Comparison of ENCODE assay signal across 8 cellular contexts in the genomic region with DNA sequence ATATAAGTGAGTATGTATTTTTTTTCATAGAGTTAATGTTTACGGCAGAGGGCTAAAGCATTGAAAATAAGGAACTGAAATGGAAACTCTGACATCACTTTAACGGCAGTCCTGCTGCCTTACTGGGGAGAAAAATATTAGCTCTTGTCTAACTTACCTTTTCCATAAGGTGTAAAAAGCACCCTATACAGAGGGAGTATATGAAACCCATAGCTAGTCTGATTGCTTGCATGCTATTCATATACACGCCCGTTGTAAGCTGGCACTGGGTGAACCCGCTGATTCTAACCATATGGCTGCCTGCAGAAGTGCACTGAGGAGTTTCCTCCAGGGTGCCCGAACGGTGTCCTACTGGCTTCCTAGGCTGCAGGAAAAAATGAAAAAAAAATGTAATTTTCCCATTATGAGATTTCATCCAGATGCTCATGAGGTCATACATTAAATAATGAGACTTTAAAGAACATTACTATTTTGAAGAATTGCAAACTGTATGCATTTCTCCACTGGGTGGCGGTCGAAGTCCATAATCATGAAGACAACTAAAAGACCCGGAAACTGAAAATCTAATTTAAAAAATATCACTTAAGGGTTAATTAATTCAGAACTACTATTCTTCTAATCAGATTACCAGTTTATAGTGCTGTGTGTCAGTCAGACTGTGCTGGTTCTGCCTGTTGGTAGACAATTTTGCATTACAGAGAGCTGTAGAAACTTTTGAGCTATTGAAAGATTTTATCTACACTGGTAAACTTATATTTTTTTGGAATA.
A peak's percentile ranks its signal among the peaks of the same experiment; 100 is the strongest.
DNase-seq lines count a peak whose midpoint lies in the region; ATAC-seq, FAIRE-seq and TF ChIP-seq lines count a peak whose summit lies in the region.

No MANE protein-coding gene starts in this region.

- peak in 2 of 3 experiments; percentile 34 to 35; a peak in 2 of 4 replicates for TF ChIP-seq CTCF in H1 (IDR thresholded peaks at IDR 0.05; ENCODE audit: control extremely low read depth in 1 of 3, insufficient read depth in 1 of 3, low read depth in 1 of 3, low read length in 3 of 3)
- peak; percentile 19 to 24 for TF ChIP-seq CTCF in tibial artery (IDR thresholded peaks at IDR 0.05)

- intact Hi-C loops in tibial artery (cut with DNase I; ENCODE audit: low total_unique reads) = no loop called here
- intact Hi-C loops in Right ventricle myocardium inferior (cut with DNase I) = no loop called here

- no peaks in the 10 kb centered on the region for H3K4me1 ChIP-seq in H1 (replicated peaks in 1 of 4; ENCODE audit: control insufficient read depth in 3 of 4, insufficient read depth in 4 of 4, low read length in 3 of 4)
- no peaks in the 10 kb centered on the region for H3K4me1 ChIP-seq in tibial artery

- no peak overlapping the region for H3K23ac ChIP-seq in H1 (ENCODE audit: insufficient read length)

- no peak for FAIRE-seq in H1 (lab: Jason Lieb, UNC)

- H3K18ac ChIP-seq in H1 (ENCODE audit: extremely low read depth, low read length) = no peak overlapping the region

- H3K79me2 ChIP-seq in H1 (ENCODE audit: control insufficient read depth in 1 of 2, insufficient read depth in 2 of 2, low read length in 2 of 2) = no peaks in the 10 kb centered on the region

- H2BK5ac ChIP-seq in H1 (ENCODE audit: low read depth, low read length) = no peak overlapping the region

- H2AK5ac ChIP-seq in H1 (ENCODE audit: low read depth, low read length) = no peak overlapping the region

- no peak overlapping the region for H3K4ac ChIP-seq in H1 (replicated peaks; ENCODE audit: insufficient read length, low read depth, low read length)

- ATAC-seq in HG02759 (IDR thresholded peaks at IDR 0.05; ENCODE audit: unreplicated experiment) (peak; percentile 86), Right ventricle myocardium inferior (no peak)

- peak; percentile 61 to 63 for TF ChIP-seq RAD21 in H1 (IDR thresholded peaks at IDR 0.05 in 1 of 2, conservative IDR thresholded peaks at IDR 0.05 in 1 of 2; ENCODE audit: low read depth in 2 of 2, low read length in 2 of 2)

- no peaks in the 10 kb centered on the region for H3K9me3 ChIP-seq in H1 (ENCODE audit: insufficient read depth in 2 of 2, low read depth in 1 of 2, low read length in 1 of 2)
- H3K9me3 ChIP-seq in tibial artery = no peaks in the 10 kb centered on the region

- no peak overlapping the region for H2BK120ac ChIP-seq in H1 (replicated peaks; ENCODE audit: low read depth, low read length)

- POLR2A ChIA-PET in H1 (lab: Charles Lee; ENCODE audit: partially characterized antibody) = no interaction called here

- no peak overlapping the region for H2BK12ac ChIP-seq in H1 (ENCODE audit: low read depth, low read length)

- no peak for TF ChIP-seq EP300 in H1 (IDR thresholded peaks at IDR 0.05; ENCODE audit: borderline replicate concordance in 1 of 2, low read depth in 2 of 2, low read length in 2 of 2)

- no peak overlapping the region for H3K14ac ChIP-seq in H1 (ENCODE audit: insufficient read length)

- H3K4me3 ChIP-seq in H1 (ENCODE audit: extremely low read depth in 1 of 4, insufficient read depth in 2 of 4, low read depth in 3 of 4, low read length in 4 of 4) = no peak overlapping the region
- H3K4me3 ChIP-seq in tibial artery = no peak overlapping the region

- no peak overlapping the region for H3K9ac ChIP-seq in H1 (replicated peaks in 1 of 4; ENCODE audit: extremely low read depth in 1 of 4, low read depth in 3 of 4, low read length in 3 of 4)

- H4K5ac ChIP-seq in H1 (ENCODE audit: insufficient read length, low read depth, low read length) = no peak overlapping the region

- DNase-seq in stimulated activated CD4-positive, alpha-beta T cell treated with anti-CD3 and anti-CD28 coated beads, Interleukin-15, amount 100 ng/mL, for 24 hours = peak; percentile 23
- no peak for DNase-seq in stimulated activated CD4-positive, alpha-beta T cell treated with anti-CD3 and anti-CD28 coated beads, Interleukin-4, amount 100 ng/mL, for 1 hour
- DNase-seq in NCI-H1694 treated with DMSO at 0.1 percent for 48 hours (lab: John Stamatoyannopoulos, UW) = peak; percentile 15
- peak in 1 of 2 experiments; percentile 55 for DNase-seq in H1 (ENCODE audit: low read depth in 1 of 2, low spot score in 2 of 2)
- DNase-seq in tibial artery = no peak
- no peak for DNase-seq in NCI-H1105 treated with DMSO at 0.1 percent for 48 hours (lab: John Stamatoyannopoulos, UW)
- DNase-seq in Right ventricle myocardium inferior (ENCODE audit: missing footprints) = no peak

- H2AFZ ChIP-seq in H1 (ENCODE audit: low read length) = no peak overlapping the region

- H4K91ac ChIP-seq in H1 (replicated peaks; ENCODE audit: insufficient read length, low read length) = no peak overlapping the region

- TF ChIP-seq POLR2A in H1 (IDR thresholded peaks at IDR 0.05; ENCODE audit: control extremely low read depth in 1 of 2, low read depth in 2 of 2, low read length in 2 of 2) = no peak

- CTCF ChIA-PET in H1 (lab: Charles Lee; ENCODE audit: partially characterized antibody) = interaction anchor here (0.6 to 3.5 kb wide), 38 partner anchors 10 to 528 kb away, joined by 3 to 18 read pairs (median 4); no protein-coding TSS in a partner anchor

- no peaks in the 10 kb centered on the region for H4K20me1 ChIP-seq in H1 (replicated peaks in 1 of 2; ENCODE audit: control insufficient read depth in 1 of 2, insufficient read depth in 2 of 2, low read length in 2 of 2)

- H3K36me3 ChIP-seq in H1 (ENCODE audit: control insufficient read depth in 2 of 4, insufficient read depth in 4 of 4, low read length in 3 of 4) = no peaks in the 10 kb centered on the region
- H3K36me3 ChIP-seq in tibial artery = no peaks in the 10 kb centered on the region

- H3K4me2 ChIP-seq in H1 (ENCODE audit: insufficient read depth in 1 of 2, low read depth in 2 of 2, low read length in 2 of 2) = no peak overlapping the region

- 74% methylated on average over 10 of the region's 10 CpGs; no CpG with 5 or more reads in 1 of the 2 experiments for WGBS in H1 (ENCODE audit: extremely low coverage in 1 of 2, insufficient coverage in 1 of 2, insufficient read length in 1 of 2, insufficient replicate concordance in 2 of 2, low coverage in 1 of 2, low lambda C conversion rate in 2 of 2, missing lambda C conversion rate in 1 of 2), 2 experiments

- no peak overlapping the region for H4K8ac ChIP-seq in H1 (ENCODE audit: extremely low read depth, insufficient read depth, low read length)

- no peak overlapping the region for H3K56ac ChIP-seq in H1 (replicated peaks; ENCODE audit: insufficient read length, low read depth, low read length)

- no peak overlapping the region for H3K27ac ChIP-seq in H1 (ENCODE audit: low read depth, low read length)
- H3K27ac ChIP-seq in tibial artery = no peak overlapping the region

- no peak overlapping the region for H2BK15ac ChIP-seq in H1 (ENCODE audit: low read length)

- H3K23me2 ChIP-seq in H1 (ENCODE audit: low read depth, low read length) = no peaks in the 10 kb centered on the region

- no peak overlapping the region for H2BK20ac ChIP-seq in H1 (ENCODE audit: low read length)

- H3K79me1 ChIP-seq in H1 (ENCODE audit: low read depth, low read length) = no peaks in the 10 kb centered on the region

- H3K27me3 ChIP-seq in H1 (replicated peaks in 1 of 4; ENCODE audit: control insufficient read depth in 3 of 4, extremely low read depth in 1 of 4, insufficient read depth in 3 of 4, low read length in 3 of 4) (no peaks in the 10 kb centered on the region), tibial artery (no peaks in the 10 kb centered on the region)

TF ChIP-seq in H1, 55 proteins besides CTCF, POLR2A, EP300 and RAD21 (continues in another document):
- TF ChIP-seq CBX5 (IDR thresholded peaks at IDR 0.05; ENCODE audit: low read depth, low read length) (no peak), POU5F1 (IDR thresholded peaks at IDR 0.05; ENCODE audit: low read depth, low read length) (no peak), SP2 (IDR thresholded peaks at IDR 0.05; ENCODE audit: low read length) (no peak), NANOG (IDR thresholded peaks at IDR 0.05; ENCODE audit: insufficient read depth, low read depth, low read length, poor library complexity, severe bottlenecking) (no peak), NRF1 (IDR thresholded peaks at IDR 0.05; ENCODE audit: low read depth, low read length) (no peak), TEAD4 (IDR thresholded peaks at IDR 0.05; ENCODE audit: low read depth, low read length) (no peak), BCL11A (IDR thresholded peaks at IDR 0.05; ENCODE audit: low read depth in 2 of 2, low read length in 2 of 2) (no peak), CHD1 (IDR thresholded peaks at IDR 0.05; ENCODE audit: low read depth, low read length) (no peak), TAF7 (optimal IDR thresholded peaks at IDR 0.05; ENCODE audit: borderline replicate concordance, low read depth, low read length) (no peak), E2F6 (IDR thresholded peaks at IDR 0.05) (no peak), CTBP2 (IDR thresholded peaks at IDR 0.05; ENCODE audit: borderline replicate concordance, insufficient read depth, insufficient read length, low read length) (no peak)
- TF ChIP-seq, protein P1, sequence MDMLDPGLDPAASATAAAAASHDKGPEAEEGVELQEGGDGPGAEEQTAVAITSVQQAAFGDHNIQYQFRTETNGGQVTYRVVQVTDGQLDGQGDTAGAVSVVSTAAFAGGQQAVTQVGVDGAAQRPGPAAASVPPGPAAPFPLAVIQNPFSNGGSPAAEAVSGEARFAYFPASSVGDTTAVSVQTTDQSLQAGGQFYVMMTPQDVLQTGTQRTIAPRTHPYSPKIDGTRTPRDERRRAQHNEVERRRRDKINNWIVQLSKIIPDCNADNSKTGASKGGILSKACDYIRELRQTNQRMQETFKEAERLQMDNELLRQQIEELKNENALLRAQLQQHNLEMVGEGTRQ (IDR thresholded peaks at IDR 0.05; ENCODE audit: low read length) = no peak

Comparison
In these comparisons a context has a peak if more than half of its experiments do, and no peak if none do; other contexts are left out.
1. DNase-seq: peak in stimulated activated CD4-positive, alpha-beta T cell treated with anti-CD3 and anti-CD28 coated beads, Interleukin-15, amount 100 ng/mL, for 24 hours (single experiment) and NCI-H1694 treated with DMSO at 0.1 percent for 48 hours (single experiment); none in stimulated activated CD4-positive, alpha-beta T cell treated with anti-CD3 and anti-CD28 coated beads, Interleukin-4, amount 100 ng/mL, for 1 hour (single experiment), tibial artery (0 of 2), NCI-H1105 treated with DMSO at 0.1 percent for 48 hours (single experiment) and Right ventricle myocardium inferior (single experiment).